In the genomic region with DNA sequence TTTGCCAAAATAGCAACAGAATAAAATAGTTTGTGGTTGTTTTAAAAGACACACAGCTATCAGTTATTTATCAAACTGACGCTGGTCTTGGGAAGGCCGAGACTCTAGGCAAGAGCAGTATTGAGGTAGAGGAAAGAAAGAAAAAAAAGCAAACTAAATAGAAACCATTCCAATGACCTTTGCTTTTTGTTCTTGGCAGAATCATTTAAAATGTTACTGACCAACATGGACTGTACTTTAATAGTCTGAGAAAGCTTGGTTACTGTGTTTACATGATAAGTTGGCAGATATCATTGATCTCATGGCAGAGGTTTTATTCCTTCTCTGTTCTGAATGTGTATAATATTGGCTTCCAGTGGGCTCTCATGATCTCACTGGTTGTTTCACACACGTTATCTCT, we compare ENCODE assay signal across 2 cellular contexts.
TF ChIP-seq lines count a peak whose summit lies in the region.

No MANE protein-coding gene starts in this region.

TF ChIP-seq in liver, 16 proteins besides CTCF, POLR2A, EP300 and RAD21:
- TF ChIP-seq FOXA1 (IDR thresholded peaks at IDR 0.05), result peak; percentile 55
- no peak for TF ChIP-seq NR2F2 (IDR thresholded peaks at IDR 0.05)
- peak; percentile 23 to 75 for TF ChIP-seq RXRA (IDR thresholded peaks at IDR 0.05)
- TF ChIP-seq YY1 (IDR thresholded peaks at IDR 0.05), result peak; percentile 78
- peak in 1 of 2 donors; percentile 26 for TF ChIP-seq GABPA (IDR thresholded peaks at IDR 0.05 in 1 of 2, conservative IDR thresholded peaks at IDR 0.05 in 1 of 2)
- no peak for TF ChIP-seq EGR1 (IDR thresholded peaks at IDR 0.05; ENCODE audit: low read depth in 2 of 2)
- TF ChIP-seq, protein P1, sequence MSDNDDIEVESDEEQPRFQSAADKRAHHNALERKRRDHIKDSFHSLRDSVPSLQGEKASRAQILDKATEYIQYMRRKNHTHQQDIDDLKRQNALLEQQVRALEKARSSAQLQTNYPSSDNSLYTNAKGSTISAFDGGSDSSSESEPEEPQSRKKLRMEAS (IDR thresholded peaks at IDR 0.05), result peak; percentile 31
- TF ChIP-seq, protein P2, sequence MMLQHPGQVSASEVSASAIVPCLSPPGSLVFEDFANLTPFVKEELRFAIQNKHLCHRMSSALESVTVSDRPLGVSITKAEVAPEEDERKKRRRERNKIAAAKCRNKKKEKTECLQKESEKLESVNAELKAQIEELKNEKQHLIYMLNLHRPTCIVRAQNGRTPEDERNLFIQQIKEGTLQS (IDR thresholded peaks at IDR 0.05), result no peak
- peak; percentile 73 for TF ChIP-seq SP1 (IDR thresholded peaks at IDR 0.05)
- peak; percentile 62 for TF ChIP-seq FOXA2 (IDR thresholded peaks at IDR 0.05)
- TF ChIP-seq, protein P3, sequence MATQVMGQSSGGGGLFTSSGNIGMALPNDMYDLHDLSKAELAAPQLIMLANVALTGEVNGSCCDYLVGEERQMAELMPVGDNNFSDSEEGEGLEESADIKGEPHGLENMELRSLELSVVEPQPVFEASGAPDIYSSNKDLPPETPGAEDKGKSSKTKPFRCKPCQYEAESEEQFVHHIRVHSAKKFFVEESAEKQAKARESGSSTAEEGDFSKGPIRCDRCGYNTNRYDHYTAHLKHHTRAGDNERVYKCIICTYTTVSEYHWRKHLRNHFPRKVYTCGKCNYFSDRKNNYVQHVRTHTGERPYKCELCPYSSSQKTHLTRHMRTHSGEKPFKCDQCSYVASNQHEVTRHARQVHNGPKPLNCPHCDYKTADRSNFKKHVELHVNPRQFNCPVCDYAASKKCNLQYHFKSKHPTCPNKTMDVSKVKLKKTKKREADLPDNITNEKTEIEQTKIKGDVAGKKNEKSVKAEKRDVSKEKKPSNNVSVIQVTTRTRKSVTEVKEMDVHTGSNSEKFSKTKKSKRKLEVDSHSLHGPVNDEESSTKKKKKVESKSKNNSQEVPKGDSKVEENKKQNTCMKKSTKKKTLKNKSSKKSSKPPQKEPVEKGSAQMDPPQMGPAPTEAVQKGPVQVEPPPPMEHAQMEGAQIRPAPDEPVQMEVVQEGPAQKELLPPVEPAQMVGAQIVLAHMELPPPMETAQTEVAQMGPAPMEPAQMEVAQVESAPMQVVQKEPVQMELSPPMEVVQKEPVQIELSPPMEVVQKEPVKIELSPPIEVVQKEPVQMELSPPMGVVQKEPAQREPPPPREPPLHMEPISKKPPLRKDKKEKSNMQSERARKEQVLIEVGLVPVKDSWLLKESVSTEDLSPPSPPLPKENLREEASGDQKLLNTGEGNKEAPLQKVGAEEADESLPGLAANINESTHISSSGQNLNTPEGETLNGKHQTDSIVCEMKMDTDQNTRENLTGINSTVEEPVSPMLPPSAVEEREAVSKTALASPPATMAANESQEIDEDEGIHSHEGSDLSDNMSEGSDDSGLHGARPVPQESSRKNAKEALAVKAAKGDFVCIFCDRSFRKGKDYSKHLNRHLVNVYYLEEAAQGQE (IDR thresholded peaks at IDR 0.05), result peak; percentile 34
- peak; percentile 81 to 92 for TF ChIP-seq HNF4A (conservative IDR thresholded peaks at IDR 0.05)
- peak in 1 of 2 donors; percentile 70 for TF ChIP-seq JUND (IDR thresholded peaks at IDR 0.05)
- peak; percentile 15 for TF ChIP-seq HNF4G (IDR thresholded peaks at IDR 0.05)
- no peak for TF ChIP-seq TAF1 (conservative IDR thresholded peaks at IDR 0.05)
- TF ChIP-seq, protein P4, sequence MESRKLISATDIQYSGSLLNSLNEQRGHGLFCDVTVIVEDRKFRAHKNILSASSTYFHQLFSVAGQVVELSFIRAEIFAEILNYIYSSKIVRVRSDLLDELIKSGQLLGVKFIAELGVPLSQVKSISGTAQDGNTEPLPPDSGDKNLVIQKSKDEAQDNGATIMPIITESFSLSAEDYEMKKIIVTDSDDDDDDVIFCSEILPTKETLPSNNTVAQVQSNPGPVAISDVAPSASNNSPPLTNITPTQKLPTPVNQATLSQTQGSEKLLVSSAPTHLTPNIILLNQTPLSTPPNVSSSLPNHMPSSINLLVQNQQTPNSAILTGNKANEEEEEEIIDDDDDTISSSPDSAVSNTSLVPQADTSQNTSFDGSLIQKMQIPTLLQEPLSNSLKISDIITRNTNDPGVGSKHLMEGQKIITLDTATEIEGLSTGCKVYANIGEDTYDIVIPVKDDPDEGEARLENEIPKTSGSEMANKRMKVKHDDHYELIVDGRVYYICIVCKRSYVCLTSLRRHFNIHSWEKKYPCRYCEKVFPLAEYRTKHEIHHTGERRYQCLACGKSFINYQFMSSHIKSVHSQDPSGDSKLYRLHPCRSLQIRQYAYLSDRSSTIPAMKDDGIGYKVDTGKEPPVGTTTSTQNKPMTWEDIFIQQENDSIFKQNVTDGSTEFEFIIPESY (IDR thresholded peaks at IDR 0.05), result peak; percentile 59

TF ChIP-seq in HepG2, 621 proteins besides CTCF, POLR2A, EP300 and RAD21:
- TF ChIP-seq ZNF891 (CRISPR knock-in tag; IDR thresholded peaks at IDR 0.05), result no peak
- TF ChIP-seq TBX2 (CRISPR knock-in tag; IDR thresholded peaks at IDR 0.05; ENCODE audit: borderline replicate concordance), result no peak
- TF ChIP-seq NCOA2 (CRISPR knock-in tag; IDR thresholded peaks at IDR 0.05), result no peak
- no peak for TF ChIP-seq MED13 (CRISPR knock-in tag; IDR thresholded peaks at IDR 0.05)
- TF ChIP-seq, protein P5, sequence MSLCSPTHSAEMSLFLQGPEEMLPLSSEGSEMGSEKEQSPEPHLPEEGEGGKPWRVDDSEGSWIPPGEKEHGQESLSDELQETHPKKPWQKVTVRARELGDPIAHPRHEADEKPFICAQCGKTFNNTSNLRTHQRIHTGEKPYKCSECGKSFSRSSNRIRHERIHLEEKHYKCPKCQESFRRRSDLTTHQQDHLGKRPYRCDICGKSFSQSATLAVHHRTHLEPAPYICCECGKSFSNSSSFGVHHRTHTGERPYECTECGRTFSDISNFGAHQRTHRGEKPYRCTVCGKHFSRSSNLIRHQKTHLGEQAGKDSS (CRISPR knock-in tag; IDR thresholded peaks at IDR 0.05; ENCODE audit: borderline replicate concordance, low read depth), result no peak
TF ChIP-seq in HepG2: peak in this region for 0.
